Comparison of ENCODE assay signal across 1 cellular context in genomic region chr14:100271247-100271939, GRCh38.
TF ChIP-seq lines count a peak whose summit lies in the region.

No MANE protein-coding gene starts in this region.

TF ChIP-seq in endothelial cell of umbilical vein, 7 proteins besides CTCF, POLR2A, EP300 and RAD21 (continued from another document):
- no peak for TF ChIP-seq MYC (IDR thresholded peaks at IDR 0.05; ENCODE audit: low read depth, low read length)
- TF ChIP-seq FOS (IDR thresholded peaks at IDR 0.05; ENCODE audit: borderline replicate concordance, insufficient read depth, low read length) = no peak
- TF ChIP-seq JUN (IDR thresholded peaks at IDR 0.05; ENCODE audit: borderline replicate concordance, insufficient read depth, insufficient read length, low read depth) = no peak
- no peak for TF ChIP-seq MAX (IDR thresholded peaks at IDR 0.05; ENCODE audit: insufficient read depth, insufficient read length)
